28 cellular contexts compared by ENCODE assay signal in genomic region chr20:50406610-50407136, GRCh38.
"Had no signal": no experiment of that assay in that cellular context is flagged by ENCODE, and none has a peak within 500 bp of the region (broad histone marks: within the 10 kb centered on the region; RNA-seq: fewer than 3 reads in every experiment).

No MANE protein-coding gene starts in this region.

- H3K27ac ChIP-seq: brain microvascular endothelial cell, cardiac muscle cell, KMS-11, SJCRH30 had no signal

- H3K27ac Mint-ChIP-seq: activated B cell treated with CpG ODN at 0.5 μM for 24 hours; activated CD4-positive, alpha-beta memory T cell treated with anti-CD3 and anti-CD28 coated beads, Interleukin-2, amount 10 ng/mL, durations not matched to agents 7 days and 5 days; activated naive CD4-positive, alpha-beta T cell treated with anti-CD3 and anti-CD28 coated beads for 36 hours; activated naive CD8-positive, alpha-beta T cell; activated T-helper 17 cell treated with anti-CD3 and anti-CD28 coated beads, Interleukin-2, amount 50 U/mL, for 72 hours; IgD-negative memory B cell; T-helper 2 cell treated with Interferon-gamma antibody and Interleukin-4, amounts not matched to agents 5 μg/mL and 100 μg/mL, for 36 hours had no signal

- H3K36me3 Mint-ChIP-seq: activated naive CD8-positive, alpha-beta T cell; IgD-negative memory B cell had no signal

- H3K4me2 ChIP-seq: KMS-11, SK-N-SH had no signal

- H3K9me3 Mint-ChIP-seq: activated B cell treated with CpG ODN at 0.5 μM for 24 hours; activated CD4-positive, alpha-beta memory T cell treated with anti-CD3 and anti-CD28 coated beads, Interleukin-2, amount 10 ng/mL, durations not matched to agents 7 days and 5 days; activated naive CD4-positive, alpha-beta T cell treated with anti-CD3 and anti-CD28 coated beads for 36 hours; activated T-helper 17 cell treated with anti-CD3 and anti-CD28 coated beads, Interleukin-2, amount 50 U/mL, for 72 hours; T-helper 2 cell treated with Interferon-gamma antibody and Interleukin-4, amounts not matched to agents 5 μg/mL and 100 μg/mL, for 36 hours had no signal

- H3K9me3 ChIP-seq: SK-N-SH had no signal

- H3K36me3 ChIP-seq: brain microvascular endothelial cell, cardiac muscle cell, SJCRH30 had no signal

- H3K27me3 Mint-ChIP-seq: activated naive CD8-positive, alpha-beta T cell had no signal

- H3K4me3 Mint-ChIP-seq: activated B cell treated with CpG ODN at 0.5 μM for 24 hours; activated CD4-positive, alpha-beta memory T cell treated with anti-CD3 and anti-CD28 coated beads, Interleukin-2, amount 10 ng/mL, durations not matched to agents 7 days and 5 days; activated naive CD4-positive, alpha-beta T cell treated with anti-CD3 and anti-CD28 coated beads for 36 hours; activated naive CD8-positive, alpha-beta T cell; activated T-helper 17 cell treated with anti-CD3 and anti-CD28 coated beads, Interleukin-2, amount 50 U/mL, for 72 hours; IgD-negative memory B cell; T-helper 2 cell treated with Interferon-gamma antibody and Interleukin-4, amounts not matched to agents 5 μg/mL and 100 μg/mL, for 36 hours had no signal

- DNase-seq: activated B cell treated with CpG ODN at 0.5 μM for 24 hours; activated CD4-positive, alpha-beta memory T cell treated with anti-CD3 and anti-CD28 coated beads, Interleukin-2, amount 10 ng/mL, durations not matched to agents 7 days and 5 days; activated CD4-positive, alpha-beta T cell treated with anti-CD3 and anti-CD28 coated beads, Interleukin-2, amount 50 U/mL, for 1 hour; activated gamma-delta T cell; activated naive CD4-positive, alpha-beta T cell treated with anti-CD3 and anti-CD28 coated beads for 36 hours; activated T-cell treated with anti-CD3 and anti-CD28 coated beads for 4 hours; activated T-cell treated with anti-CD3 and anti-CD28 coated beads, Interleukin-2, amount 50 U/mL, for 48 hours; brain microvascular endothelial cell; NCI-H1092; NCI-H1417; NCI-H1930; NCI-H2171 treated with DMSO at 0.1 percent for 48 hours; NCI-H226; NCI-H526; NCI-H82; OCI-M1; Right ventricle myocardium superior; RPMI8226; SJCRH30; SK-N-SH; T-helper 1 cell had no signal

- ATAC-seq: activated T-helper 17 cell treated with anti-CD3 and anti-CD28 coated beads, Interleukin-2, amount 50 U/mL, for 72 hours; Panc1 had no signal

- H3K27me3 ChIP-seq: brain microvascular endothelial cell, cardiac muscle cell had no signal

- H3K9ac ChIP-seq: KMS-11, SK-N-SH had no signal

- H3K4me3 ChIP-seq: cardiac muscle cell, SJCRH30 had no signal

- H3K4me1 Mint-ChIP-seq: activated B cell treated with CpG ODN at 0.5 μM for 24 hours; activated CD4-positive, alpha-beta memory T cell treated with anti-CD3 and anti-CD28 coated beads, Interleukin-2, amount 10 ng/mL, durations not matched to agents 7 days and 5 days; activated T-helper 17 cell treated with anti-CD3 and anti-CD28 coated beads, Interleukin-2, amount 50 U/mL, for 72 hours had no signal

- H3K4me1 ChIP-seq: SJCRH30 had no signal
